ENCODE assay signal across 9 cellular contexts in the genomic region with DNA sequence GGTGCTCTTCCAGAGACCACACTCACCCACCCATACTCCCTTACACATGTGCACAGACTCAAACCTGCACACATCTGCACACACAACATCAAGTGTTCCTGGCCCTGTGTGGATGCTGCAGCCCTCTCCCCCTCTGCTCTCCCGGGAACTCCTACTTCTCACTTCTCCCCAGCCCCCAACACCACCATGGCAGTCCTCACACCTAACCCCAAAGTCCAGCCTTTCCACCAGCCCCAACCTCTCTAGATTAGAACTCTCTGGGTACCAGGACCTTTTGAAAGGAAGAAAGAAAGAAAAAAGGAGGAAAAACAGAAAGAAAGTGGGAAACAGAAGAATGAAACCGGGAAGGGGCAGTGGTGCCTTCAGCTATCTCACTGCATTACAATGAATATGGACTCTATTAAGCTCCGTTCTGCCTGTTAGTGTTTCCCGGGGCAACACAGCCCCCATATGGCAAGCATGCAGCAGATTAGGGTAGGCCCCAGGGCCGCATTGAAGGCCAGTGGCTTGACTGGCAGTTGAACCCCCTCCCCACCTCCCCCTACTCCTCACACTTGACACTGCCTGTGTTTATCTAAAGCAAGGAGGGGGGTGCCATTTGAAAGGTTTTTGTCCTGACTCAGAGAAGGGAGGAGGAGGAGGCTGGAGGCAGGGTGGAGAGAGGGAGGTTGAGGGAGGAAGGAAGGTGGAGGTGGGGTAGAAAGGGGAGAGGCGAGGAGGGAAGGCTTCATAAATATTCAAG. TPM values are rescaled to one million over a fixed set of nuclear protein-coding genes. Genes with fewer than 3 reads are reported as not detected.
DNase-seq lines count a peak whose midpoint lies in the region; ATAC-seq and TF ChIP-seq lines count a peak whose summit lies in the region.
"Had no signal": no experiment of that assay in that cellular context is flagged by ENCODE, and none has a peak within 500 bp of the region (broad histone marks: within the 10 kb centered on the region; RNA-seq: fewer than 3 reads in every experiment).

No MANE protein-coding gene starts in this region.

- peaks cover 22% of the 10 kb centered on the region for H3K79me1 ChIP-seq in mesenchymal stem cell (replicated peaks; ENCODE audit: low read length, poor library complexity, severe bottlenecking)

- H3K27ac Mint-ChIP-seq in type B pancreatic cell: peak overlapping the region; percentile 85

- H3K4me3 Mint-ChIP-seq in type B pancreatic cell: peak overlapping the region; percentile 76

- peak overlapping the region in 1 of 2 experiments; percentile 19 for H3K14ac ChIP-seq in mesenchymal stem cell (ENCODE audit: low read length in 2 of 2)

- H3K27me3 ChIP-seq in mesenchymal stem cell (ENCODE audit: control insufficient read depth in 1 of 2, insufficient read depth in 1 of 2, low read length in 2 of 2): no peaks in the 10 kb centered on the region
- H3K27me3 ChIP-seq: SJSA1 had no signal

- H3K36me3 ChIP-seq in mesenchymal stem cell (ENCODE audit: control insufficient read depth in 1 of 2, insufficient read depth in 2 of 2, low read depth in 1 of 2, low read length in 2 of 2): peaks cover 0 to 13% of the 10 kb centered on the region in 2 experiments
- H3K36me3 ChIP-seq: SJSA1 had no signal

- intact Hi-C loops in left cardiac atrium (cut with DNase I) (no loop called here), Right ventricle myocardium inferior (cut with DNase I) (no loop called here)

- H2BK12ac ChIP-seq in mesenchymal stem cell (ENCODE audit: low read length in 2 of 2): peak overlapping the region; percentile 14 to 40

- H4K8ac ChIP-seq in mesenchymal stem cell (ENCODE audit: low read length): peak overlapping the region; percentile 86

- 48 to 73% (median 48%) methylated on average over 6 of the region's 6 CpGs for WGBS in adipose tissue, 3 donors
- WGBS in mesenchymal stem cell: 12% methylated on average over 3 of the region's 6 CpGs

- H2BK5ac ChIP-seq in mesenchymal stem cell (ENCODE audit: low read depth, low read length, poor library complexity, severe bottlenecking): no peak overlapping the region

- H4K91ac ChIP-seq in mesenchymal stem cell (ENCODE audit: low read length): peak overlapping the region; percentile 56

- ATAC-seq in left cardiac atrium: peak; percentile 35 to 82
- ATAC-seq in Right ventricle myocardium inferior: no peak
- no peak for ATAC-seq in GM19351 (IDR thresholded peaks at IDR 0.05; ENCODE audit: unreplicated experiment)

- peaks cover 17% of the 10 kb centered on the region for H3K4me1 ChIP-seq in mesenchymal stem cell (ENCODE audit: control insufficient read depth, insufficient read depth, low read depth, low read length)

- peak overlapping the region; percentile 82 for H2AK5ac ChIP-seq in mesenchymal stem cell (ENCODE audit: low read length, severe bottlenecking)

- H3K23ac ChIP-seq in mesenchymal stem cell (ENCODE audit: low read length in 2 of 2): no peak overlapping the region

- H3K36me3 Mint-ChIP-seq in type B pancreatic cell: peaks cover 30% of the 10 kb centered on the region

- TF ChIP-seq CTCF in type B pancreatic cell (conservative IDR thresholded peaks at IDR 0.05): no peak

- no peak for DNase-seq in left cardiac atrium
- no peak for DNase-seq in Right ventricle myocardium inferior (ENCODE audit: missing footprints)
- peak; percentile 38 for DNase-seq in mesenchymal stem cell
- DNase-seq in type B pancreatic cell (ENCODE audit: extremely low spot score, unreplicated experiment): no peak
- DNase-seq in amygdala (lab: John Stamatoyannopoulos, UW): no peak
- no peak for DNase-seq in activated CD4-positive, alpha-beta T cell treated with anti-CD3 and anti-CD28 coated beads, Interleukin-2, amount 50 U/mL, for 1 hour

- peak overlapping the region; percentile 17 for H3K27ac ChIP-seq in adipose tissue (ENCODE audit: low read depth, low read length)
- peak overlapping the region; percentile 70 for H3K27ac ChIP-seq in mesenchymal stem cell (ENCODE audit: low read length, poor library complexity, severe bottlenecking)
- H3K27ac ChIP-seq: SJSA1 had no signal

- H2BK120ac ChIP-seq in mesenchymal stem cell (ENCODE audit: low read depth, low read length): peak overlapping the region; percentile 76

- no peak overlapping the region for H3K4me3 ChIP-seq in mesenchymal stem cell (ENCODE audit: insufficient read depth in 1 of 2, low read depth in 1 of 2, low read length in 2 of 2)
- H3K4me3 ChIP-seq: SJSA1 had no signal

- no peaks in the 10 kb centered on the region for H3K9me3 Mint-ChIP-seq in type B pancreatic cell

- H2AFZ ChIP-seq in mesenchymal stem cell (ENCODE audit: low read depth, low read length): no peak overlapping the region

- peak overlapping the region; percentile 40 to 67 for H3K18ac ChIP-seq in mesenchymal stem cell (ENCODE audit: low read depth in 1 of 2, low read length in 2 of 2)

- H3K27me3 Mint-ChIP-seq in type B pancreatic cell: no peaks in the 10 kb centered on the region

- peak overlapping the region; percentile 14 for H3K4me2 ChIP-seq in mesenchymal stem cell (ENCODE audit: low read length, poor library complexity, severe bottlenecking)

- no peak overlapping the region for H2BK15ac ChIP-seq in mesenchymal stem cell (ENCODE audit: low read depth, poor library complexity, severe bottlenecking)

- H3K4ac ChIP-seq in mesenchymal stem cell (ENCODE audit: low read depth in 1 of 2, low read length in 2 of 2): peak overlapping the region in 1 of 2 experiments; percentile 71

- peaks cover 74% of the 10 kb centered on the region for H3K4me1 Mint-ChIP-seq in type B pancreatic cell (ENCODE audit: unreplicated experiment)

- H3K9ac ChIP-seq in mesenchymal stem cell (ENCODE audit: low read length): peak overlapping the region; percentile 81

- H3K9me3 ChIP-seq in mesenchymal stem cell (ENCODE audit: control insufficient read depth, low read length): no peaks in the 10 kb centered on the region
- H3K9me3 ChIP-seq: SJSA1 had no signal

RNA-seq across cellular contexts. Expression of gene BOC, which starts 30.1 kb away (rescaled TPM):
- total RNA-seq in left cardiac atrium (10 to 100 TPM; 14.5 to 16.3 TPM), Right ventricle myocardium inferior (7.1 TPM), type B pancreatic cell (ENCODE audit: low replicate concordance) (36.7 and 219 TPM in 2 replicates)
- polyA plus RNA-seq in adipose tissue: 10 to 100 TPM in 2 of 3 donors, 1 to 10 TPM in 1; 8.9 to 32.3 (median 29.0) TPM
- 40.7 TPM for polyA plus RNA-seq in mesenchymal stem cell (2013, experiment 1 of 2)
- polyA plus RNA-seq in mesenchymal stem cell (2013, experiment 2 of 2): 41.6 TPM

Comparison
In these comparisons a context has a peak if more than half of its experiments do, and no peak if none do; other contexts are left out.
1. ATAC-seq: peak in left cardiac atrium (2 of 2); none in Right ventricle myocardium inferior (single experiment) and GM19351 (single experiment).